ENCODE assay signal across 8 cellular contexts in the genomic region with DNA sequence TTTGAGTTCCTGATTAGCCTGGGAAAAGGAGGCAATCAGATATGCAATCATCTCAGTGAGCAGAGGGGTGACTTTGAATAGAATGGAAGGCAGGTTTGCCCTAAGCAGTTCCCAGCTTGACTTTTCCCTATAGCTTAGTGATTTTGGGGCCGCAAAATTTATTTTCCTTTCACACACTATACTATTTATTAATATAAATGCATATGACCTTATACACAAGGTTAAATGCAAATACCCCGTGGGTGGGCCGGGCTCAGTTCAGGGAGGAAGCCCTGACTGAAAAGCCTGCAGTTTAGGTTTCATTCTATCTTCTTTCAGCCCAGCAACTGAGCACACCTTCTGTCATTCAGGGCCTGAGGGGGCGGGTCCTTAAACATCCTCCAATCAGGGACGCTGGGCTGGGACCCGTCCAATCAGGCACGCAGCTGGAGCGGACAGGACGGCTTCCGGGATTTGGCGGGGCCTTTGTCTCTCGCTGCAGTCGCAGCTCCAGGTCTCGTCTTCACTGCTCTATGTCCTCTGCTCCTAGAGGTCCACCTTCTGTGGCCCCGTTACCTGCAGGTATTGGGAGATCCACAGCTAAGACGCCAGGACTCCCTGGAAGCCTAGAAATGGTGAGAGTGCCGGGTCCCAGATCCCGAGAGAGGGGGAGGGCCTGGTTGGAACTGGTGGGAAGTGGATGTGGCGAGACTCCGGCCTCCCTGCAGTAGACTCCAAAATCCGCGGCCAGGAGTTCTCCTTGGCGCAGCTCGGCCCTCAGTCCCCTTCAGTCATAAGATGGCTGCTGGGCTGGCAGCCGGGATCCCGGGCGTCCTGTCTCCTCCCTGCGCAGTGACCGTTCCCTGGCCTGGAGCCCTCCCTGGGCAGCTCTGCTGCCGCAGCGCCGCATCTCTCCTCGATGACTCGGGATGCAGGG. TPM values are rescaled to one million over a fixed set of nuclear protein-coding genes. Genes with fewer than 3 reads are reported as not detected.
DNase-seq lines count a peak whose midpoint lies in the region; ATAC-seq, FAIRE-seq and TF ChIP-seq lines count a peak whose summit lies in the region.

ZNF273 (plus strand) TSS at position 468 of the 916 bp plus-strand sequence; CDS start at position 513, 45 bp downstream.

- H3K9me3 Mint-ChIP-seq in activated CD8-positive, alpha-beta memory T cell treated with anti-CD3 and anti-CD28 coated beads, Interleukin-2, amount 10 ng/mL, durations not matched to agents 7 days and 5 days (ENCODE audit: low read depth) = peaks cover 6% of the 10 kb centered on the region
- no peaks in the 10 kb centered on the region for H3K9me3 Mint-ChIP-seq in mesothelial cell of epicardium

- peak; percentile 98 for ATAC-seq in GM21381 (IDR thresholded peaks at IDR 0.05; ENCODE audit: unreplicated experiment)
- ATAC-seq in activated CD8-positive, alpha-beta memory T cell treated with anti-CD3 and anti-CD28 coated beads, Interleukin-2, amount 10 ng/mL, durations not matched to agents 7 days and 5 days = peak; percentile 100

- H3K27me3 Mint-ChIP-seq in activated CD8-positive, alpha-beta memory T cell treated with anti-CD3 and anti-CD28 coated beads, Interleukin-2, amount 10 ng/mL, durations not matched to agents 7 days and 5 days = no peaks in the 10 kb centered on the region
- no peaks in the 10 kb centered on the region for H3K27me3 Mint-ChIP-seq in mesothelial cell of epicardium (ENCODE audit: low read depth)

- FAIRE-seq in HTR-8/SVneo (lab: Jason Lieb, UNC) (no peak), endometrium (lab: Jason Lieb, UNC) (peak; percentile 99)

- H3K36me3 Mint-ChIP-seq in activated CD8-positive, alpha-beta memory T cell treated with anti-CD3 and anti-CD28 coated beads, Interleukin-2, amount 10 ng/mL, durations not matched to agents 7 days and 5 days = peaks cover 43% of the 10 kb centered on the region
- peaks cover 2% of the 10 kb centered on the region for H3K36me3 Mint-ChIP-seq in mesothelial cell of epicardium

- CTCF ChIA-PET in activated CD8-positive, alpha-beta memory T cell treated with anti-CD3 and anti-CD28 coated beads, Interleukin-2, amount 10 ng/mL, durations not matched to agents 7 days and 5 days (lab: Charles Lee) = interaction anchor here (0.9 kb wide), 1 partner anchor 14 kb away, joined by 3 read pairs; no protein-coding TSS in a partner anchor

- peak within 1 kb of the TSS; percentile 98 for H3K4me3 Mint-ChIP-seq in activated CD8-positive, alpha-beta memory T cell treated with anti-CD3 and anti-CD28 coated beads, Interleukin-2, amount 10 ng/mL, durations not matched to agents 7 days and 5 days
- H3K4me3 Mint-ChIP-seq in mesothelial cell of epicardium = peak within 1 kb of the TSS; percentile 99

- H3K4me1 Mint-ChIP-seq in activated CD8-positive, alpha-beta memory T cell treated with anti-CD3 and anti-CD28 coated beads, Interleukin-2, amount 10 ng/mL, durations not matched to agents 7 days and 5 days = peaks cover 39% of the 10 kb centered on the region
- H3K4me1 Mint-ChIP-seq in mesothelial cell of epicardium = peaks cover 32% of the 10 kb centered on the region

- peak within 1 kb of the TSS; percentile 98 for H3K27ac Mint-ChIP-seq in activated CD8-positive, alpha-beta memory T cell treated with anti-CD3 and anti-CD28 coated beads, Interleukin-2, amount 10 ng/mL, durations not matched to agents 7 days and 5 days
- peak within 1 kb of the TSS; percentile 98 for H3K27ac Mint-ChIP-seq in mesothelial cell of epicardium

- peak; percentile 91 for DNase-seq in COR-L47 (lab: John Stamatoyannopoulos, UW)
- peak; percentile 76 for DNase-seq in HTR-8/SVneo (ENCODE audit: insufficient read length, low spot score)
- peak; percentile 90 for DNase-seq in NOMO-1 treated with DMSO at 0.1 percent for 48 hours (lab: John Stamatoyannopoulos, UW; ENCODE audit: unreplicated experiment)
- peak; percentile 97 for DNase-seq in activated CD8-positive, alpha-beta memory T cell treated with anti-CD3 and anti-CD28 coated beads, Interleukin-2, amount 10 ng/mL, durations not matched to agents 7 days and 5 days
- peak; percentile 79 to 90 for DNase-seq in mesothelial cell of epicardium (ENCODE audit: low spot score in 2 of 2, unreplicated experiment in 2 of 2)
- DNase-seq in stimulated activated CD8-positive, alpha-beta memory T cell treated with anti-CD3 and anti-CD28 coated beads, Interleukin-15, amount 100 ng/mL, for 4 hours (ENCODE audit: low read depth in 2 of 2) = peak; percentile 73 to 87

- TF ChIP-seq CTCF in mesothelial cell of epicardium (IDR thresholded peaks at IDR 0.05; ENCODE audit: unreplicated experiment) = no peak

RNA-seq across cellular contexts. Expression of gene ZNF273, which starts in this region (rescaled TPM):
- 10 to 100 TPM in 1 of 2 experiments, 1 to 10 TPM in 1; 8.4 to 13.6 TPM for total RNA-seq in activated CD8-positive, alpha-beta memory T cell treated with anti-CD3 and anti-CD28 coated beads, Interleukin-2, amount 10 ng/mL, durations not matched to agents 7 days and 5 days
- 6.7 to 7.6 TPM (median 7.3 TPM) in 3 replicates for total RNA-seq in mesothelial cell of epicardium

Comparison
In these comparisons a context has a peak if more than half of its experiments do, and no peak if none do; other contexts are left out.
1. Peak in every context shown above with its lines: DNase-seq and ATAC-seq.